Comparison of ENCODE assay signal across 18 cellular contexts in genomic region chr1:204250428-204251030, GRCh38. TPM values are rescaled to one million over a fixed set of nuclear protein-coding genes. Genes with fewer than 3 reads are reported as not detected.
"Had no signal": no experiment of that assay in that cellular context is flagged by ENCODE, and none has a peak within 500 bp of the region (broad histone marks: within the 10 kb centered on the region; RNA-seq: fewer than 3 reads in every experiment).

No MANE protein-coding gene starts in this region.

- H3K27me3 ChIP-seq: brain microvascular endothelial cell, neutrophil, sigmoid colon, testis had no signal

- DNase-seq: activated CD4-positive, alpha-beta T cell treated with anti-CD3 and anti-CD28 coated beads, Interleukin-2, amount 50 U/mL, for 1 hour; activated CD4-positive, CD25-positive, alpha-beta regulatory T cell; activated effector memory CD4-positive, alpha-beta T cell treated with Interleukin-2 at 50 U/mL for 16 hours; brain microvascular endothelial cell; cerebellar nuclear complex; endodermal cell; erythroblast; lower lobe of right lung; naive B cell; sigmoid colon; stimulated activated CD4-positive, alpha-beta T cell treated with anti-CD3 and anti-CD28 coated beads, Interleukin-12 subunit alpha, Interleukin-12 subunit beta, amount 100 ng/mL, for 4 hours; stimulated activated naive CD8-positive, alpha-beta T cell treated with anti-CD3 and anti-CD28 coated beads, Interleukin-15, Interleukin-2, amounts not matched to agents 100 U/mL and 50 U/mL, for 24 hours; T-helper 1 cell; testis had no signal

- H3K4me1 ChIP-seq: sigmoid colon, testis had no signal

- H3K36me3 ChIP-seq: brain microvascular endothelial cell, lower lobe of right lung, neutrophil, sigmoid colon had no signal

- H3K4me3 ChIP-seq: lower lobe of right lung, sigmoid colon, SK-N-MC, testis had no signal

- H3K27ac ChIP-seq: brain microvascular endothelial cell, lower lobe of right lung, neutrophil, sigmoid colon, SK-N-MC, testis had no signal

- ATAC-seq: activated naive CD4-positive, alpha-beta T cell treated with anti-CD3 and anti-CD28 coated beads, Interleukin-2, amount 50 U/mL, for 72 hours; lower lobe of right lung; stimulated activated naive CD8-positive, alpha-beta T cell treated with anti-CD3 and anti-CD28 coated beads, Interleukin-15, Interleukin-2, amounts not matched to agents 100 U/mL and 50 U/mL, for 24 hours had no signal

- H3K9me3 ChIP-seq: lower lobe of right lung, neutrophil, sigmoid colon, testis had no signal

RNA-seq across cellular contexts. Expression of gene GOLT1A, which starts 36.7 kb away (rescaled TPM):
- total RNA-seq: sigmoid colon had no signal

RNA-seq across cellular contexts. Expression of gene KISS1, which starts 54.2 kb away (rescaled TPM):
- total RNA-seq: endodermal cell, lower lobe of right lung, sigmoid colon, urinary bladder had no signal
